In the genomic region with DNA sequence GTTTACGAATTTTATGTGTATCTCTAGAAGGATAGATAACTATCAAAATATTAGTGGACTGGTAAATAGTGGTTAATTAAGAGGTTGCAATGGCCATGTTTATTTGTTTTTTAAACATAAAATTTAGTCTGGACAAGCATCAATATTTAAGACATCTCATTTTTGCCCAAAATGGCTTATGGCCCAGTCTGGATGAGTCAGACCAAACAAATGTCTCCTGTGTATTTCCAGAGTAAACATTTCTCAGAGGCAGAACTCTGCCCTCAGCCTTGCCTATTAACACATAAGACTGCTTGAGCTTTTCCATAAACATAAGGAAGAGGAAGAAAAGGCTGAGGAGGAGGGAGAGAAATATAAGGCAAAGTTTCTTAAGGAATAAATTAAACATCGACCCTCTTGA, we compare ENCODE assay signal across 13 cellular contexts.
A peak's percentile ranks its signal among the peaks of the same experiment; 100 is the strongest.
DNase-seq lines count a peak whose midpoint lies in the region; TF ChIP-seq lines count a peak whose summit lies in the region.
"Had no signal": no experiment of that assay in that cellular context is flagged by ENCODE, and none has a peak within 500 bp of the region (broad histone marks: within the 10 kb centered on the region; RNA-seq: fewer than 3 reads in every experiment).

No MANE protein-coding gene starts in this region.

- H4K20me1 ChIP-seq in PC-9 (ENCODE audit: insufficient read depth) (no peaks in the 10 kb centered on the region), OCI-LY7 (ENCODE audit: insufficient read depth, low read length) (no peaks in the 10 kb centered on the region)

- H3K4me2 ChIP-seq in PC-9 (peak overlapping the region; percentile 71), OCI-LY7 (ENCODE audit: low read length) (no peak overlapping the region)
- H3K4me2 ChIP-seq: neural progenitor cell had no signal

- H3K4me3 ChIP-seq in PC-9 (peak overlapping the region; percentile 38; the same call in 1 of the 2 replicates), OCI-LY7 (ENCODE audit: low read depth, low read length, poor library complexity, severe bottlenecking) (no peak overlapping the region)
- H3K4me3 ChIP-seq: neural progenitor cell had no signal

- CTCF ChIA-PET in PC-9 (lab: Charles Lee), result no interaction called here
- CTCF ChIA-PET in OCI-LY7 (lab: Charles Lee; ENCODE audit: unreplicated experiment), result no interaction called here

- H2AFZ ChIP-seq in PC-9 (peak overlapping the region; percentile 36; the same call in 1 of the 2 replicates), OCI-LY7 (ENCODE audit: low read length) (no peak overlapping the region)
- H2AFZ ChIP-seq: neural progenitor cell had no signal

- no TSS peak for BruUV-seq in PC-9 (replicated peaks; lab: Mats Ljungman, UMichigan)
- BruUV-seq in OCI-LY7 (replicated peaks; lab: Mats Ljungman, UMichigan), result no TSS peak

- H3K9me2 ChIP-seq in PC-9 (ENCODE audit: insufficient read depth) (no peaks in the 10 kb centered on the region), OCI-LY7 (ENCODE audit: insufficient read depth, low read length) (no peaks in the 10 kb centered on the region)

- no peaks in the 10 kb centered on the region for H3K27me3 ChIP-seq in PC-9 (ENCODE audit: insufficient read depth, low read depth)
- H3K27me3 ChIP-seq: neural progenitor cell had no signal

- intact Hi-C loops in PC-9 (cut with micrococcal nuclease; ENCODE audit: unreplicated experiment), result loop anchor here (1.0 to 10.0 kb wide), 2 partner anchors 131 to 277 kb away; a partner anchor contains a TSS
- intact Hi-C loops in OCI-LY7 (cut with micrococcal nuclease; ENCODE audit: unreplicated experiment), result no loop called here

- H3K27ac ChIP-seq in PC-9 (peak overlapping the region; percentile 84), OCI-LY7 (ENCODE audit: low read depth, low read length, poor library complexity, severe bottlenecking) (no peak overlapping the region)
- H3K27ac ChIP-seq: neural progenitor cell had no signal

- H3K36me3 ChIP-seq in PC-9 (ENCODE audit: low read depth) (no peaks in the 10 kb centered on the region), OCI-LY7 (ENCODE audit: insufficient read depth, low read length) (no peaks in the 10 kb centered on the region)
- H3K36me3 ChIP-seq: neural progenitor cell had no signal

- POLR2A ChIA-PET in PC-9 (lab: Charles Lee; ENCODE audit: unreplicated experiment) (interaction anchor here (0.7 kb wide), 1 partner anchor 12 kb away, joined by 8 read pairs; no protein-coding TSS in a partner anchor), OCI-LY7 (lab: Charles Lee) (no interaction called here)

- DNase-seq in AG20443 (ENCODE audit: low spot score), result peak; percentile 67
- DNase-seq in PC-9, result peak; percentile 9 to 85
- DNase-seq in fibroblast of peridontal ligament (ENCODE audit: extremely low read depth), result peak; percentile 84
- DNase-seq in pons (ENCODE audit: low spot score), result peak; percentile 6
- no peak for DNase-seq in Ammon's horn (ENCODE audit: low spot score)
- DNase-seq in activated T-cell treated with anti-CD3 and anti-CD28 coated beads for 4 hours, result no peak
- DNase-seq in OCI-LY7 (ENCODE audit: low spot score), result no peak
- DNase-seq in stimulated activated CD4-positive, alpha-beta T cell treated with anti-CD3 and anti-CD28 coated beads, Interleukin-1b, Interleukin-23, amount 100 ng/mL, for 48 hours, result no peak
- DNase-seq: activated CD4-positive, alpha-beta T cell treated with anti-CD3 and anti-CD28 coated beads, Interleukin-2, amount 10 ng/mL, durations not matched to agents 24 days and 14 days; COR-L47; hippocampal formation; NCI-H1436 treated with DMSO at 0.1 percent for 48 hours had no signal

- H3F3A ChIP-seq in PC-9 (ENCODE audit: insufficient read depth, low read depth), result peaks cover 22% of the 10 kb centered on the region

- TF ChIP-seq CTCF in PC-9 (conservative IDR thresholded peaks at IDR 0.05), result no peak
- no peak for TF ChIP-seq CTCF in OCI-LY7 (conservative IDR thresholded peaks at IDR 0.05; ENCODE audit: low read length)

- no peaks in the 10 kb centered on the region for H3K9me3 ChIP-seq in PC-9 (ENCODE audit: insufficient read depth, low read depth)
- H3K9me3 ChIP-seq in OCI-LY7 (ENCODE audit: low read length), result no peaks in the 10 kb centered on the region

- H3K79me2 ChIP-seq in PC-9 (ENCODE audit: low read depth), result no peaks in the 10 kb centered on the region
- no peaks in the 10 kb centered on the region for H3K79me2 ChIP-seq in OCI-LY7 (ENCODE audit: insufficient read depth, low read depth, low read length)

- H3K4me1 ChIP-seq in PC-9 (replicated peaks; ENCODE audit: insufficient read depth) (peaks cover 36% of the 10 kb centered on the region), OCI-LY7 (ENCODE audit: insufficient read depth, low read length, poor library complexity, severe bottlenecking) (no peaks in the 10 kb centered on the region)
- H3K4me1 ChIP-seq: neural progenitor cell had no signal

Comparison
In these comparisons a context has a peak if more than half of its experiments do, and no peak if none do; other contexts are left out.
1. DNase-seq: peak in AG20443 (single experiment), PC-9 (2 of 2), fibroblast of peridontal ligament (single experiment) and pons (single experiment); none in Ammon's horn (single experiment), activated T-cell treated with anti-CD3 and anti-CD28 coated beads for 4 hours (single experiment), OCI-LY7 (single experiment) and stimulated activated CD4-positive, alpha-beta T cell treated with anti-CD3 and anti-CD28 coated beads, Interleukin-1b, Interleukin-23, amount 100 ng/mL, for 48 hours (single experiment).